In genomic region chr12:69055280-69055679, GRCh38 we compare ENCODE assay signal across 23 cellular contexts.
"Had no signal": no experiment of that assay in that cellular context is flagged by ENCODE, and none has a peak within 500 bp of the region (broad histone marks: within the 10 kb centered on the region; RNA-seq: fewer than 3 reads in every experiment).

No MANE protein-coding gene starts in this region.

- DNase-seq: cerebellar nuclear complex; dermis blood vessel endothelial cell; endodermal cell; erythroblast; heart right ventricle; hypothalamus; islet precursor cell; left lung; lower lobe of right lung; natural killer cell; nucleus accumbens; pancreas; stimulated activated CD4-positive, alpha-beta T cell treated with anti-CD3 and anti-CD28 coated beads, Interleukin-2, amount 100 ng/mL, for 24 hours; stimulated activated naive CD8-positive, alpha-beta T cell treated with anti-CD3 and anti-CD28 coated beads, Interleukin-15, Interleukin-2, amounts not matched to agents 100 U/mL and 50 U/mL, for 24 hours had no signal

- H3K36me3 Mint-ChIP-seq: memory B cell, natural killer cell, neural progenitor cell had no signal

- H3K27ac ChIP-seq: gastrocnemius medialis, lower lobe of right lung, neural progenitor cell, pancreas, tibial artery had no signal

- FAIRE-seq: colon, endothelial cell of umbilical vein, pancreas had no signal

- H3K9me3 Mint-ChIP-seq: memory B cell, natural killer cell had no signal

- H2AFZ ChIP-seq: neural progenitor cell had no signal

- H3K4me3 Mint-ChIP-seq: endodermal cell, memory B cell, mesothelial cell of epicardium, natural killer cell, neural progenitor cell had no signal

- H3K4me1 ChIP-seq: gastrocnemius medialis, neural progenitor cell had no signal

- ATAC-seq: gastrocnemius medialis; natural killer cell; pancreas; stimulated activated naive CD8-positive, alpha-beta T cell treated with anti-CD3 and anti-CD28 coated beads, Interleukin-15, Interleukin-2, amounts not matched to agents 100 U/mL and 50 U/mL, for 24 hours had no signal

- H3K27me3 Mint-ChIP-seq: progenitor cell of endocrine pancreas had no signal

- H3K36me3 ChIP-seq: gastrocnemius medialis, heart right ventricle, left lung, lower lobe of right lung, neural progenitor cell, pancreas, tibial artery had no signal

- H3K4me2 ChIP-seq: neural progenitor cell had no signal

- H3K27ac Mint-ChIP-seq: endodermal cell, memory B cell, mesothelial cell of epicardium, natural killer cell, neural progenitor cell, progenitor cell of endocrine pancreas had no signal

- H3K4me3 ChIP-seq: gastrocnemius medialis, heart right ventricle, left lung, lower lobe of right lung, neural progenitor cell, pancreas, skin epidermis, tibial artery had no signal

- H3K9me3 ChIP-seq: gastrocnemius medialis, left lung, lower lobe of right lung, pancreas, tibial artery had no signal

- H3K4me1 Mint-ChIP-seq: memory B cell, natural killer cell had no signal

- H3K27me3 ChIP-seq: gastrocnemius medialis, left lung, neural progenitor cell, pancreas, tibial artery had no signal

- H3K9ac ChIP-seq: neural progenitor cell had no signal
